ENCODE assay signal across 1 cellular context in the genomic region with DNA sequence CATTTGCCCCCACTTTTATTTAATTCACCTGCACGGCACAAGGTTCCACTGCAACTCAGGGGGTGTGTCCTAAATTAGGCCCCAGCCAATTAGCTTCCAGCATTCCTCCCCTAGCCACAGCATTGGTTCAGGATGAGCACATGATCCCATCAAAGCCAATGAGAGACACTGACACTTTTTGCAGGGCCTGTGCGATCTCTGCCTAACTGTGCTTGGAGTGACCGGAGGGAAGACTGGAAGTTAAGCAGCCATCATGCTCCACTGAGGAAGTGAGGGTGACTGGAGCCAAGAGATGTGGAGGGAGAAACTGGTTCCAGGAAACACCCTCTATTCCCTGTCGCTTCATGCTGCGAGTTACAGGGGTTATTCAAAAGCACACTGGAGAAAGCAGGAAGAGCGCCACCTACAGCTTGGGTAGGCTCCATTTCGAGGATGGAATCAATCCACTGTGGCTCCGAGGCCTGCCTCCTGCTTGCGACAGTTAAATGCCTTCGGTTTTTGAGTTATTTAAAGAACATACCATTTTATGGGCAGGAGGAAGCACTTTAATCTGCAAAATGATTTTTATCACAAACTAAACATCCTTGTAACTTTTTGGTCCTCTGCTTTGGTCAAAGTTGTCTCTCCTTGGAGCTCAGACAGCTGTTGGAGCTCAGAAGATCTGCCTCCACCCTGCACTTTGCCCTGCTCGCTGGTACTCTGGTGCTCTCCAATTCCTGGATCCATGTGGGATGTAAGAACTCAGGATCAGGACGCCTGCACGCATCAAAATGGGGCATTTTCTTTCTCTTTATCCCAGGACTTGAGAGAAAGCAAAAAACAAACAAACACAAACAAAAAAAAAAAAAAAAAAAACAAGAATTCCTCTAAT.
TF ChIP-seq lines count a peak whose summit lies in the region.

No MANE protein-coding gene starts in this region.

TF ChIP-seq in GM23338, 12 proteins besides CTCF, POLR2A, EP300 and RAD21:
- TF ChIP-seq, protein P1, sequence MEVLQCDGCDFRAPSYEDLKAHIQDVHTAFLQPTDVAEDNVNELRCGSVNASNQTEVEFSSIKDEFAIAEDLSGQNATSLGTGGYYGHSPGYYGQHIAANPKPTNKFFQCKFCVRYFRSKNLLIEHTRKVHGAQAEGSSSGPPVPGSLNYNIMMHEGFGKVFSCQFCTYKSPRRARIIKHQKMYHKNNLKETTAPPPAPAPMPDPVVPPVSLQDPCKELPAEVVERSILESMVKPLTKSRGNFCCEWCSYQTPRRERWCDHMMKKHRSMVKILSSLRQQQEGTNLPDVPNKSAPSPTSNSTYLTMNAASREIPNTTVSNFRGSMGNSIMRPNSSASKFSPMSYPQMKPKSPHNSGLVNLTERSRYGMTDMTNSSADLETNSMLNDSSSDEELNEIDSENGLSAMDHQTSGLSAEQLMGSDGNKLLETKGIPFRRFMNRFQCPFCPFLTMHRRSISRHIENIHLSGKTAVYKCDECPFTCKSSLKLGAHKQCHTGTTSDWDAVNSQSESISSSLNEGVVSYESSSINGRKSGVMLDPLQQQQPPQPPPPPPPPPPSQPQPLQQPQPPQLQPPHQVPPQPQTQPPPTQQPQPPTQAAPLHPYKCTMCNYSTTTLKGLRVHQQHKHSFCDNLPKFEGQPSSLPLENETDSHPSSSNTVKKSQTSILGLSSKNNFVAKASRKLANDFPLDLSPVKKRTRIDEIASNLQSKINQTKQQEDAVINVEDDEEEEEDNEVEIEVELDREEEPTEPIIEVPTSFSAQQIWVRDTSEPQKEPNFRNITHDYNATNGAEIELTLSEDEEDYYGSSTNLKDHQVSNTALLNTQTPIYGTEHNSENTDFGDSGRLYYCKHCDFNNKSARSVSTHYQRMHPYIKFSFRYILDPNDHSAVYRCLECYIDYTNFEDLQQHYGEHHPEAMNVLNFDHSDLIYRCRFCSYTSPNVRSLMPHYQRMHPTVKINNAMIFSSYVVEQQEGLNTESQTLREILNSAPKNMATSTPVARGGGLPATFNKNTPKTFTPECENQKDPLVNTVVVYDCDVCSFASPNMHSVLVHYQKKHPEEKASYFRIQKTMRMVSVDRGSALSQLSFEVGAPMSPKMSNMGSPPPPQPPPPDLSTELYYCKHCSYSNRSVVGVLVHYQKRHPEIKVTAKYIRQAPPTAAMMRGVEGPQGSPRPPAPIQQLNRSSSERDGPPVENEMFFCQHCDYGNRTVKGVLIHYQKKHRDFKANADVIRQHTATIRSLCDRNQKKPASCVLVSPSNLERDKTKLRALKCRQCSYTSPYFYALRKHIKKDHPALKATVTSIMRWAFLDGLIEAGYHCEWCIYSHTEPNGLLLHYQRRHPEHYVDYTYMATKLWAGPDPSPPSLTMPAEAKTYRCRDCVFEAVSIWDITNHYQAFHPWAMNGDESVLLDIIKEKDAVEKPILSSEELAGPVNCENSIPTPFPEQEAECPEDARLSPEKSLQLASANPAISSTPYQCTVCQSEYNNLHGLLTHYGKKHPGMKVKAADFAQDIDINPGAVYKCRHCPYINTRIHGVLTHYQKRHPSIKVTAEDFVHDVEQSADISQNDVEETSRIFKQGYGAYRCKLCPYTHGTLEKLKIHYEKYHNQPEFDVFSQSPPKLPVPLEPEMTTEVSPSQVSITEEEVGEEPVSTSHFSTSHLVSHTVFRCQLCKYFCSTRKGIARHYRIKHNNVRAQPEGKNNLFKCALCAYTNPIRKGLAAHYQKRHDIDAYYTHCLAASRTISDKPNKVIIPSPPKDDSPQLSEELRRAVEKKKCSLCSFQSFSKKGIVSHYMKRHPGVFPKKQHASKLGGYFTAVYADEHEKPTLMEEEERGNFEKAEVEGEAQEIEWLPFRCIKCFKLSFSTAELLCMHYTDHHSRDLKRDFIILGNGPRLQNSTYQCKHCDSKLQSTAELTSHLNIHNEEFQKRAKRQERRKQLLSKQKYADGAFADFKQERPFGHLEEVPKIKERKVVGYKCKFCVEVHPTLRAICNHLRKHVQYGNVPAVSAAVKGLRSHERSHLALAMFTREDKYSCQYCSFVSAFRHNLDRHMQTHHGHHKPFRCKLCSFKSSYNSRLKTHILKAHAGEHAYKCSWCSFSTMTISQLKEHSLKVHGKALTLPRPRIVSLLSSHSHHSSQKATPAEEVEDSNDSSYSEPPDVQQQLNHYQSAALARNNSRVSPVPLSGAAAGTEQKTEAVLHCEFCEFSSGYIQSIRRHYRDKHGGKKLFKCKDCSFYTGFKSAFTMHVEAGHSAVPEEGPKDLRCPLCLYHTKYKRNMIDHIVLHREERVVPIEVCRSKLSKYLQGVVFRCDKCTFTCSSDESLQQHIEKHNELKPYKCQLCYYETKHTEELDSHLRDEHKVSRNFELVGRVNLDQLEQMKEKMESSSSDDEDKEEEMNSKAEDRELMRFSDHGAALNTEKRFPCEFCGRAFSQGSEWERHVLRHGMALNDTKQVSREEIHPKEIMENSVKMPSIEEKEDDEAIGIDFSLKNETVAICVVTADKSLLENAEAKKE (CRISPR knock-in tag; IDR thresholded peaks at IDR 0.05): no peak
- no peak for TF ChIP-seq EZH2phosphoT487 (IDR thresholded peaks at IDR 0.05; ENCODE audit: unreplicated experiment)
- TF ChIP-seq, protein P2, sequence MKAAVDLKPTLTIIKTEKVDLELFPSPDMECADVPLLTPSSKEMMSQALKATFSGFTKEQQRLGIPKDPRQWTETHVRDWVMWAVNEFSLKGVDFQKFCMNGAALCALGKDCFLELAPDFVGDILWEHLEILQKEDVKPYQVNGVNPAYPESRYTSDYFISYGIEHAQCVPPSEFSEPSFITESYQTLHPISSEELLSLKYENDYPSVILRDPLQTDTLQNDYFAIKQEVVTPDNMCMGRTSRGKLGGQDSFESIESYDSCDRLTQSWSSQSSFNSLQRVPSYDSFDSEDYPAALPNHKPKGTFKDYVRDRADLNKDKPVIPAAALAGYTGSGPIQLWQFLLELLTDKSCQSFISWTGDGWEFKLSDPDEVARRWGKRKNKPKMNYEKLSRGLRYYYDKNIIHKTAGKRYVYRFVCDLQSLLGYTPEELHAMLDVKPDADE (IDR thresholded peaks at IDR 0.05): no peak
- TF ChIP-seq CREB1 (CRISPR knock-in tag; IDR thresholded peaks at IDR 0.05; ENCODE audit: low read depth): no peak
- no peak for TF ChIP-seq EZH2 (IDR thresholded peaks at IDR 0.05; ENCODE audit: low read depth, unreplicated experiment)
- TF ChIP-seq ZNF331 (CRISPR knock-in tag; IDR thresholded peaks at IDR 0.05; ENCODE audit: low read depth): no peak
- TF ChIP-seq STAT1 (IDR thresholded peaks at IDR 0.05; ENCODE audit: unreplicated experiment): no peak
TF ChIP-seq in GM23338: peak in this region for 0.
